In genomic region chr19:39941615-39942507, GRCh38 we compare ENCODE assay signal across 8 cellular contexts.
DNase-seq lines count a peak whose midpoint lies in the region; ATAC-seq and TF ChIP-seq lines count a peak whose summit lies in the region.

No MANE protein-coding gene starts in this region.

- H3K9me3 ChIP-seq in Loucy (ENCODE audit: insufficient read depth, low read depth, low read length) = 0 out of 2 replicates have a peak, but pooled peaks cover 8% of the 10 kb centered on the region

- peak overlapping the region; percentile 80 for H3K4me3 Mint-ChIP-seq in stimulated activated naive CD8-positive, alpha-beta T cell treated with anti-CD3 and anti-CD28 coated beads, Interleukin-15, Interleukin-2, amounts not matched to agents 100 ng/mL and 50 ng/mL, for 24 hours

- H2AFZ ChIP-seq in Loucy (ENCODE audit: low read length) = no peak overlapping the region

- peaks cover 23% of the 10 kb centered on the region for H3K36me3 Mint-ChIP-seq in stimulated activated naive CD8-positive, alpha-beta T cell treated with anti-CD3 and anti-CD28 coated beads, Interleukin-15, Interleukin-2, amounts not matched to agents 100 ng/mL and 50 ng/mL, for 24 hours (ENCODE audit: low read depth)

- H4K20me1 ChIP-seq in Loucy (ENCODE audit: insufficient read depth, low read length, poor library complexity, severe bottlenecking) = no peaks in the 10 kb centered on the region

- H3K9me3 Mint-ChIP-seq in stimulated activated naive CD8-positive, alpha-beta T cell treated with anti-CD3 and anti-CD28 coated beads, Interleukin-15, Interleukin-2, amounts not matched to agents 100 ng/mL and 50 ng/mL, for 24 hours = peaks cover 7% of the 10 kb centered on the region

- H3K27me3 Mint-ChIP-seq in stimulated activated naive CD8-positive, alpha-beta T cell treated with anti-CD3 and anti-CD28 coated beads, Interleukin-15, Interleukin-2, amounts not matched to agents 100 ng/mL and 50 ng/mL, for 24 hours = no peaks in the 10 kb centered on the region

- H3K9ac ChIP-seq in Loucy (ENCODE audit: low read depth, low read length, poor library complexity, severe bottlenecking) = peak overlapping the region; percentile 54

- DNase-seq in AML-193 (lab: John Stamatoyannopoulos, UW) (peak; percentile 86 to 88), kidney tubule cell (ENCODE audit: low spot score) (peak; percentile 76), NCI-H1092 treated with DMSO at 0.1 percent for 48 hours (lab: John Stamatoyannopoulos, UW) (no peak)
- DNase-seq in activated T-cell treated with anti-CD3 and anti-CD28 coated beads, Interleukin-2, amount 50 U/mL, for 1 hour = peak; percentile 50

- H3K36me3 ChIP-seq in Loucy (ENCODE audit: insufficient read depth, low read length) = no peaks in the 10 kb centered on the region

- H3K9me2 ChIP-seq in Loucy (replicated peaks; ENCODE audit: low read depth, low read length) = no peaks in the 10 kb centered on the region

- peak overlapping the region; percentile 85 for H3K27ac Mint-ChIP-seq in stimulated activated naive CD8-positive, alpha-beta T cell treated with anti-CD3 and anti-CD28 coated beads, Interleukin-15, Interleukin-2, amounts not matched to agents 100 ng/mL and 50 ng/mL, for 24 hours

- H3K27me3 ChIP-seq in Loucy (ENCODE audit: insufficient read depth, low read length, poor library complexity, severe bottlenecking) = peaks cover 14% of the 10 kb centered on the region

- ATAC-seq in GM19438 (IDR thresholded peaks at IDR 0.05; ENCODE audit: low read depth, unreplicated experiment) (peak; percentile 50), HG02571 (IDR thresholded peaks at IDR 0.05; ENCODE audit: unreplicated experiment) (no peak)

- H3K4me3 ChIP-seq in Loucy (ENCODE audit: low read length, poor library complexity, severe bottlenecking) = peak overlapping the region; percentile 61

- peaks cover 41% of the 10 kb centered on the region for H3K4me1 ChIP-seq in Loucy (ENCODE audit: insufficient read depth, low read length, poor library complexity, severe bottlenecking)

- peaks cover 88% of the 10 kb centered on the region for H3K4me1 Mint-ChIP-seq in stimulated activated naive CD8-positive, alpha-beta T cell treated with anti-CD3 and anti-CD28 coated beads, Interleukin-15, Interleukin-2, amounts not matched to agents 100 ng/mL and 50 ng/mL, for 24 hours (ENCODE audit: low read depth)

- H3K4me2 ChIP-seq in Loucy (ENCODE audit: low read depth, low read length, poor library complexity, severe bottlenecking) = peak overlapping the region; percentile 83

- no peak for TF ChIP-seq CTCF in Loucy (conservative IDR thresholded peaks at IDR 0.05; ENCODE audit: low read length)

- no peaks in the 10 kb centered on the region for H3K79me2 ChIP-seq in Loucy (ENCODE audit: insufficient read depth, low read length)

- peaks cover 21% of the 10 kb centered on the region for H3F3A ChIP-seq in Loucy (ENCODE audit: low read depth)
